In the genomic region with DNA sequence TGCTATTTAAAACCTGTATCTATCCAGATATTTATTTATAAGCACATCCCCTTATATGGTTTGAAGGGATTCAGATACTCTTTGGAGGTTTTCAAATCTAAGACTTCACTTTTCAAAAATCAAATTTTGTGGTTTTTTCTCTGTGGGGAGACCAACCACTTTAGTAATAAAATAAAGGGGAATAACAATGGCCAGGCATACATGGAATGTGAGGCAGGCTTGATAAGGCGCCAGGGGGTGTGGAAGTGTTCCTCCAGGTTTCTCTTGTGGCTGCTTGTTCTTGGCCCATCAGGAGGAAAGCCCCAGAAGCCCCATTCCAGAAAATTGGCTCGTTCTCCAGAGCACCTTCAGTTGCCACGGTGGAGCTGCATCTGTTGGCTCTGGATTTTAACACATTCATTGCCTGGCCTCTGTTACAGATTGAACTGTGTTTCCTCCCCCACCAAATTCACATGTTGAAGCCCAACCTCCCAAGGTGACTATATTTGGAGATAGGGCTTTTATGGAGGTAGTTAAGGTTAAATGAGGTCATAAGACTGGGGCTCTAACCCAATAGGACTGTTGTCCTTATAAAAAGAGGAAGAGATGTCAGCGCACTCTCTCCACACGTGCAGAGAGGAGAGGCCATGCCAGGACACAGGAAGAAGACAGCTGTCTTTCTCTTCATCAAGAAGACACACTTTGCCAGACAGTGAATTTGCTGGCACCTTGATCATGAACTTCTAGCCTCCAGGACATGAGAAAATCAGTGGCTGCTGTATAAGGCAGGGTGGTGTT, we compare ENCODE assay signal across 24 cellular contexts.
A peak's percentile ranks its signal among the peaks of the same experiment; 100 is the strongest.
DNase-seq lines count a peak whose midpoint lies in the region; ATAC-seq and TF ChIP-seq lines count a peak whose summit lies in the region.
"Had no signal": no experiment of that assay in that cellular context is flagged by ENCODE, and none has a peak within 500 bp of the region (broad histone marks: within the 10 kb centered on the region; RNA-seq: fewer than 3 reads in every experiment).

No MANE protein-coding gene starts in this region.

- intact Hi-C loops in left ventricle myocardium superior (cut with micrococcal nuclease) = no loop called here
- intact Hi-C loops in Right ventricle myocardium superior (cut with DNase I) = no loop called here
- intact Hi-C loops in vagina (cut with DNase I) = no loop called here

- no peak for TF ChIP-seq EP300 in upper lobe of left lung (IDR thresholded peaks at IDR 0.05)

- H3K27ac ChIP-seq in upper lobe of left lung = no peak overlapping the region
- no peak overlapping the region for H3K27ac ChIP-seq in vagina
- H3K27ac ChIP-seq: C4-2B, epithelial cell of prostate, KMS-11, lower lobe of right lung had no signal

- TF ChIP-seq CTCF in astrocyte of the spinal cord (IDR thresholded peaks at IDR 0.05; ENCODE audit: low read depth, low read length) (no peak), upper lobe of left lung (IDR thresholded peaks at IDR 0.05) (no peak), vagina (IDR thresholded peaks at IDR 0.05) (no peak)

- no peak for DNase-seq in left ventricle myocardium superior
- DNase-seq in Right ventricle myocardium superior = no peak
- DNase-seq in NOMO-1 treated with DMSO at 0.1 percent for 48 hours (lab: John Stamatoyannopoulos, UW; ENCODE audit: unreplicated experiment) = peak; percentile 50
- DNase-seq in astrocyte of the spinal cord (ENCODE audit: low read depth, low spot score) = peak; percentile 54
- no peak for DNase-seq in upper lobe of left lung
- DNase-seq in HK-2 (ENCODE audit: unreplicated experiment) = no peak
- no peak for DNase-seq in vagina (ENCODE audit: extremely low spot score in 2 of 2)
- no peak for DNase-seq in anterior cingulate cortex (lab: John Stamatoyannopoulos, UW)
- DNase-seq: activated B cell treated with CpG ODN at 0.5 μM for 24 hours; activated CD4-positive, alpha-beta memory T cell treated with anti-CD3 and anti-CD28 coated beads for 36 hours; activated T-cell treated with anti-CD3 and anti-CD28 coated beads for 4 hours; central memory CD4-positive, alpha-beta T cell; foreskin fibroblast; hippocampal formation; lower lobe of right lung; NCI-H1105 treated with DMSO at 0.1 percent for 48 hours; NCI-H2107; NCI-H510A treated with DMSO at 0.1 percent for 48 hours had no signal

- H3K4me3 ChIP-seq in astrocyte of the spinal cord (ENCODE audit: low read depth, low read length) = no peak overlapping the region
- H3K4me3 ChIP-seq in upper lobe of left lung = no peak overlapping the region
- no peak overlapping the region for H3K4me3 ChIP-seq in vagina
- H3K4me3 ChIP-seq: GM12878, lower lobe of right lung had no signal

- no peaks in the 10 kb centered on the region for H3K9me3 ChIP-seq in upper lobe of left lung
- no peaks in the 10 kb centered on the region for H3K9me3 ChIP-seq in vagina
- H3K9me3 ChIP-seq: lower lobe of right lung had no signal

- ATAC-seq in left ventricle myocardium superior = peak; percentile 31
- no peak for ATAC-seq in Right ventricle myocardium superior (ENCODE audit: poor library complexity)
- no peak for ATAC-seq in upper lobe of left lung (ENCODE audit: low FRiP score in 2 of 2)
- ATAC-seq: GM12878; lower lobe of right lung; Right ventricle myocardium inferior; stimulated activated effector memory CD8-positive, alpha-beta T cell treated with anti-CD3 and anti-CD28 coated beads, Interleukin-12 subunit alpha, Interleukin-12 subunit beta, amount 100 ng/mL, for 72 hours had no signal

- TF ChIP-seq POLR2A in upper lobe of left lung (IDR thresholded peaks at IDR 0.05) = no peak
- TF ChIP-seq POLR2A in vagina (IDR thresholded peaks at IDR 0.05) = no peak

- no peaks in the 10 kb centered on the region for H3K36me3 ChIP-seq in upper lobe of left lung
- no peaks in the 10 kb centered on the region for H3K36me3 ChIP-seq in vagina
- H3K36me3 ChIP-seq: lower lobe of right lung had no signal

- in situ Hi-C loops in astrocyte of the spinal cord (cut with HindIII; ENCODE audit: low sequenced_read_pairs) = no loop called here

- 38 to 45% methylated on average over 5 of the region's 5 CpGs for WGBS in upper lobe of left lung, 2 donors

- H3K4me1 ChIP-seq in upper lobe of left lung = no peaks in the 10 kb centered on the region
- H3K4me1 ChIP-seq in vagina = no peaks in the 10 kb centered on the region
- H3K4me1 ChIP-seq: lower lobe of right lung had no signal

- H3K27me3 ChIP-seq in upper lobe of left lung (no peaks in the 10 kb centered on the region), vagina (no peaks in the 10 kb centered on the region)

Comparison
In these comparisons a context has a peak if more than half of its experiments do, and no peak if none do; other contexts are left out.
1. DNase-seq: peak in NOMO-1 treated with DMSO at 0.1 percent for 48 hours (single experiment) and astrocyte of the spinal cord (single experiment); none in left ventricle myocardium superior (single experiment), Right ventricle myocardium superior (single experiment), upper lobe of left lung (0 of 2), HK-2 (single experiment), vagina (0 of 2) and anterior cingulate cortex (0 of 58).